30 cellular contexts compared by ENCODE assay signal in genomic region chr2:30790879-30791278, GRCh38. TPM values are rescaled to one million over a fixed set of nuclear protein-coding genes. Genes with fewer than 3 reads are reported as not detected.
"Had no signal": no experiment of that assay in that cellular context is flagged by ENCODE, and none has a peak within 500 bp of the region (broad histone marks: within the 10 kb centered on the region; RNA-seq: fewer than 3 reads in every experiment).

No MANE protein-coding gene starts in this region.

- H3K27me3 ChIP-seq: ascending aorta, body of pancreas, Peyer's patch had no signal

- FAIRE-seq: bronchial epithelial cell had no signal

- H3K4me3 ChIP-seq: ascending aorta, body of pancreas, MG63, Peyer's patch, SJCRH30 had no signal

- H3K9ac ChIP-seq: KMS-11, SK-N-SH had no signal

- H3K4me2 ChIP-seq: KMS-11, SK-N-SH had no signal

- ATAC-seq: activated CD4-positive, CD25-positive, alpha-beta regulatory T cell treated with anti-CD3 and anti-CD28 coated beads, Interleukin-2, amount 50 U/mL, for 24 hours; activated CD8-positive, alpha-beta T cell treated with anti-CD3 and anti-CD28 coated beads, Interleukin-2, amount 10 ng/mL, durations not matched to agents 7 days and 5 days; body of pancreas had no signal

- H3K27ac ChIP-seq: ascending aorta, body of pancreas, KMS-11, RWPE1, SJCRH30 had no signal

- H3K9me3 ChIP-seq: ascending aorta, body of pancreas, MG63, Peyer's patch, SJCRH30, SK-N-SH had no signal

- H3K4me1 ChIP-seq: ascending aorta, body of pancreas, SJCRH30 had no signal

- DNase-seq: activated CD4-positive, alpha-beta T cell treated with anti-CD3 and anti-CD28 coated beads for 4 hours; activated CD4-positive, alpha-beta T cell treated with anti-CD3 and anti-CD28 coated beads, Interleukin-2, amount 50 U/mL, for 4 hours; activated CD8-positive, alpha-beta memory T cell treated with anti-CD3 and anti-CD28 coated beads, Interleukin-2, amount 50 U/mL, for 48 hours; activated CD8-positive, alpha-beta T cell treated with anti-CD3 and anti-CD28 coated beads, Interleukin-2, amount 10 ng/mL, durations not matched to agents 7 days and 5 days; activated T-cell treated with anti-CD3 and anti-CD28 coated beads, Interleukin-2, amount 50 U/mL, for 1 hour; amniotic stem cell; body of pancreas; central memory CD4-positive, alpha-beta T cell; MG63; MV-4-11; NCI-H1092 treated with DMSO at 0.1 percent for 48 hours; NCI-H1436 treated with DMSO at 0.1 percent for 48 hours; NCI-H187; NCI-H2081; NCI-H446; NCI-H524; NCI-H748 treated with DMSO at 0.1 percent for 48 hours; NK-92 treated with Interleukin-12 subunit alpha and Interleukin-12 subunit beta, amount 100 ng/mL, for 24 hours; Right ventricle myocardium superior; SJCRH30; SK-N-SH; T-helper 1 cell had no signal

- H3K36me3 ChIP-seq: ascending aorta, MG63, Peyer's patch, SJCRH30 had no signal

RNA-seq across cellular contexts. Expression of gene CAPN13, which starts 16.4 kb away (rescaled TPM):
- total RNA-seq: activated CD8-positive, alpha-beta T cell treated with anti-CD3 and anti-CD28 coated beads, Interleukin-2, amount 10 ng/mL, durations not matched to agents 7 days and 5 days; ascending aorta; Right ventricle myocardium superior; SJCRH30; T-helper 2 cell treated with Interferon-gamma antibody and Interleukin-4, amounts not matched to agents 100 ng/mL and 5 ng/mL, for 36 hours had no signal
- polyA plus RNA-seq: IgD-negative memory B cell, SK-N-SH had no signal
